29 cellular contexts compared by ENCODE assay signal in the genomic region with DNA sequence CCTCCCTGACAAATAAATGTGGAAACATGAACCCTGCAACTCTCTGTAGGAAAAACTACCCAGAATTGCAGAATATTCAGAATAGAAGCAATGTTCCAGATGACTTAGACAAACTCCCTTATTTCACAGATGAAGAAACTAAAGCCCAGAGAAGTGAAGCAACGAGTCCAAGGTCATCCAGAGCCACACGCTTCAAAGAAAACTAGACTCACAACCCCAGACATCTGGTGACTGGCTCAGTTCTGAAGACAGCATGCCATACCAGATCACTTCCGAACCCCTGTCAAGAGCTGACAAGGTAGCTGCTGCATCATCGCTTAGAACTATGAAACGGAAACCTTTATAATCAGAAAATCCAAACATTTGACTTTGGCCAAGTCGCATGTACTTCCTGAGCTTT.
A peak's percentile ranks its signal among the peaks of the same experiment; 100 is the strongest.
DNase-seq lines count a peak whose midpoint lies in the region; ATAC-seq, FAIRE-seq and TF ChIP-seq lines count a peak whose summit lies in the region.
"Had no signal": no experiment of that assay in that cellular context is flagged by ENCODE, and none has a peak within 500 bp of the region (broad histone marks: within the 10 kb centered on the region; RNA-seq: fewer than 3 reads in every experiment).

No MANE protein-coding gene starts in this region.

- no peak for DNase-seq in Right ventricle myocardium superior
- DNase-seq in left cardiac atrium: no peak
- DNase-seq in astrocyte (ENCODE audit: low read depth): no peak
- DNase-seq in fibroblast of villous mesenchyme (ENCODE audit: low read depth): peak; percentile 71
- DNase-seq in testis: peak; percentile 20
- no peak for DNase-seq in NCI-H524 (lab: John Stamatoyannopoulos, UW)
- no peak for DNase-seq in activated T-helper 2 cell treated with anti-CD3 and anti-CD28 coated beads, Interferon-gamma antibody, Interleukin-2, Interleukin-4, amounts not matched to agents 10 μg/mL and 5 μg/mL and 100 μg/mL, durations not matched to agents 14 hours and 24 hours and 36 hours (ENCODE audit: low spot score)
- DNase-seq in T-helper 9 cell: no peak
- DNase-seq: activated CD4-positive, alpha-beta memory T cell treated with anti-CD3 and anti-CD28 coated beads for 36 hours; activated naive CD4-positive, alpha-beta T cell treated with anti-CD3 and anti-CD28 coated beads for 36 hours; amygdala; CD4-positive, alpha-beta T cell; central memory CD4-positive, alpha-beta T cell; DMS79 treated with DMSO at 0.1 percent for 48 hours; immature natural killer cell; KBM-7; NCI-H1092 treated with DMSO at 0.1 percent for 48 hours; NCI-H187 treated with DMSO at 0.1 percent for 48 hours; NCI-H526; nephron progenitor cell; stimulated activated naive CD8-positive, alpha-beta T cell treated with anti-CD3 and anti-CD28 coated beads, Interleukin-15, Interleukin-2, amounts not matched to agents 100 U/mL and 50 U/mL, for 24 hours; uterus had no signal

- H3K9ac ChIP-seq in astrocyte (ENCODE audit: low read length): no peak overlapping the region

- peaks cover 5% of the 10 kb centered on the region for H3K9me3 Mint-ChIP-seq in astrocyte (ENCODE audit: unreplicated experiment)
- no peaks in the 10 kb centered on the region for H3K9me3 Mint-ChIP-seq in activated T-helper 2 cell treated with anti-CD3 and anti-CD28 coated beads, Interferon-gamma antibody, Interleukin-2, Interleukin-4, amounts not matched to agents 10 μg/mL and 5 μg/mL and 100 μg/mL, durations not matched to agents 14 hours and 24 hours and 36 hours
- H3K9me3 Mint-ChIP-seq: nephron progenitor cell had no signal

- no peak overlapping the region for H2AFZ ChIP-seq in astrocyte (ENCODE audit: low read depth, low read length)
- H2AFZ ChIP-seq: GM23338 had no signal

- H3K4me3 ChIP-seq in astrocyte (ENCODE audit: insufficient read depth, low read depth, low read length) (no peak overlapping the region), fibroblast of villous mesenchyme (ENCODE audit: low read depth, low read length) (no peak overlapping the region), testis (no peak overlapping the region)
- H3K4me3 ChIP-seq: GM23338, uterus had no signal

- no peaks in the 10 kb centered on the region for H4K20me1 ChIP-seq in astrocyte (ENCODE audit: insufficient read depth, low read length)

- WGBS in testis, 2 donors: 52 to 63% methylated on average over 6 of the region's 6 CpGs

- H3K27me3 ChIP-seq in astrocyte (ENCODE audit: insufficient read depth, low read length): no peaks in the 10 kb centered on the region
- no peaks in the 10 kb centered on the region for H3K27me3 ChIP-seq in testis
- H3K27me3 ChIP-seq: uterus had no signal

- ATAC-seq in Right ventricle myocardium superior (ENCODE audit: poor library complexity) (peak; percentile 41), left cardiac atrium (no peak)
- ATAC-seq: activated CD4-positive, CD25-positive, alpha-beta regulatory T cell treated with anti-CD3 and anti-CD28 coated beads, Interleukin-2, amount 50 U/mL, for 24 hours; GM23338; SK-N-SH treated with all-trans-retinoic acid at 6 μM for 48 hours; stimulated activated naive CD8-positive, alpha-beta T cell treated with anti-CD3 and anti-CD28 coated beads, Interleukin-15, Interleukin-2, amounts not matched to agents 100 U/mL and 50 U/mL, for 24 hours had no signal

- no peaks in the 10 kb centered on the region for H3K9me3 ChIP-seq in astrocyte (ENCODE audit: insufficient read depth, low read depth, low read length)
- H3K9me3 ChIP-seq in testis: no peaks in the 10 kb centered on the region
- H3K9me3 ChIP-seq: uterus had no signal

- TF ChIP-seq CTCF in astrocyte (IDR thresholded peaks at IDR 0.05; ENCODE audit: insufficient read depth, low read depth, low read length) (no peak), fibroblast of villous mesenchyme (IDR thresholded peaks at IDR 0.05; ENCODE audit: insufficient read depth, low read depth, low read length) (no peak), testis (IDR thresholded peaks at IDR 0.05) (no peak)

- no peaks in the 10 kb centered on the region for H3K79me2 ChIP-seq in astrocyte (ENCODE audit: insufficient read depth, low read length)

- peaks cover 3% of the 10 kb centered on the region for H3K36me3 Mint-ChIP-seq in astrocyte (ENCODE audit: low read depth, unreplicated experiment)
- H3K36me3 Mint-ChIP-seq in activated T-helper 2 cell treated with anti-CD3 and anti-CD28 coated beads, Interferon-gamma antibody, Interleukin-2, Interleukin-4, amounts not matched to agents 10 μg/mL and 5 μg/mL and 100 μg/mL, durations not matched to agents 14 hours and 24 hours and 36 hours (ENCODE audit: low read depth): no peaks in the 10 kb centered on the region
- H3K36me3 Mint-ChIP-seq: activated CD4-positive, alpha-beta memory T cell treated with anti-CD3 and anti-CD28 coated beads for 36 hours; immature natural killer cell; memory B cell had no signal

- H3K27ac Mint-ChIP-seq in astrocyte (ENCODE audit: unreplicated experiment): peak overlapping the region; percentile 48
- H3K27ac Mint-ChIP-seq in activated T-helper 2 cell treated with anti-CD3 and anti-CD28 coated beads, Interferon-gamma antibody, Interleukin-2, Interleukin-4, amounts not matched to agents 10 μg/mL and 5 μg/mL and 100 μg/mL, durations not matched to agents 14 hours and 24 hours and 36 hours: no peak overlapping the region
- H3K27ac Mint-ChIP-seq: activated CD4-positive, alpha-beta memory T cell treated with anti-CD3 and anti-CD28 coated beads for 36 hours; activated naive CD4-positive, alpha-beta T cell treated with anti-CD3 and anti-CD28 coated beads for 36 hours; CD4-positive, alpha-beta T cell; GM23338; immature natural killer cell; memory B cell; nephron progenitor cell; T-helper 1 cell treated with Interleukin-12 subunit alpha and Interleukin-12 subunit beta and Interleukin-4 antibody, amounts not matched to agents 30 μg/mL and 1 μg/mL, for 36 hours had no signal

- H3K4me1 ChIP-seq in astrocyte (ENCODE audit: insufficient read depth, low read length) (no peaks in the 10 kb centered on the region), testis (no peaks in the 10 kb centered on the region)
- H3K4me1 ChIP-seq: uterus had no signal

- no peaks in the 10 kb centered on the region for H3K27me3 Mint-ChIP-seq in astrocyte (ENCODE audit: low read depth, unreplicated experiment)
- no peaks in the 10 kb centered on the region for H3K27me3 Mint-ChIP-seq in activated T-helper 2 cell treated with anti-CD3 and anti-CD28 coated beads, Interferon-gamma antibody, Interleukin-2, Interleukin-4, amounts not matched to agents 10 μg/mL and 5 μg/mL and 100 μg/mL, durations not matched to agents 14 hours and 24 hours and 36 hours (ENCODE audit: low read depth)
- H3K27me3 Mint-ChIP-seq: activated CD4-positive, alpha-beta memory T cell treated with anti-CD3 and anti-CD28 coated beads for 36 hours; CD4-positive, alpha-beta T cell; memory B cell had no signal

- no peak overlapping the region for H3K4me3 Mint-ChIP-seq in astrocyte (ENCODE audit: unreplicated experiment)
- H3K4me3 Mint-ChIP-seq in activated T-helper 2 cell treated with anti-CD3 and anti-CD28 coated beads, Interferon-gamma antibody, Interleukin-2, Interleukin-4, amounts not matched to agents 10 μg/mL and 5 μg/mL and 100 μg/mL, durations not matched to agents 14 hours and 24 hours and 36 hours (ENCODE audit: low read depth): no peak overlapping the region
- H3K4me3 Mint-ChIP-seq: activated CD4-positive, alpha-beta memory T cell treated with anti-CD3 and anti-CD28 coated beads for 36 hours; activated naive CD4-positive, alpha-beta T cell treated with anti-CD3 and anti-CD28 coated beads for 36 hours; CD4-positive, alpha-beta T cell; GM23338; immature natural killer cell; memory B cell; nephron progenitor cell; T-helper 1 cell treated with Interleukin-12 subunit alpha and Interleukin-12 subunit beta and Interleukin-4 antibody, amounts not matched to agents 30 μg/mL and 1 μg/mL, for 36 hours had no signal

- H3K4me2 ChIP-seq in astrocyte (ENCODE audit: low read length): no peak overlapping the region
- H3K4me2 ChIP-seq: GM23338 had no signal

- no peak for FAIRE-seq in astrocyte (lab: Jason Lieb, UNC)
- FAIRE-seq: A204.1, TTC549 had no signal

- no peak for TF ChIP-seq POLR2A in testis (IDR thresholded peaks at IDR 0.05)

- H3K4me1 Mint-ChIP-seq in astrocyte (ENCODE audit: low read depth, unreplicated experiment): peaks cover 13% of the 10 kb centered on the region
- H3K4me1 Mint-ChIP-seq in activated T-helper 2 cell treated with anti-CD3 and anti-CD28 coated beads, Interferon-gamma antibody, Interleukin-2, Interleukin-4, amounts not matched to agents 10 μg/mL and 5 μg/mL and 100 μg/mL, durations not matched to agents 14 hours and 24 hours and 36 hours (ENCODE audit: low read depth): no peaks in the 10 kb centered on the region
- H3K4me1 Mint-ChIP-seq: immature natural killer cell, memory B cell, nephron progenitor cell had no signal

- intact Hi-C loops in Right ventricle myocardium superior (cut with DNase I) (no loop called here), left cardiac atrium (cut with DNase I) (no loop called here), testis (cut with DNase I; ENCODE audit: low total_unique reads) (no loop called here)
- intact Hi-C loops in activated T-helper 2 cell treated with anti-CD3 and anti-CD28 coated beads, Interferon-gamma antibody, Interleukin-2, Interleukin-4, amounts not matched to agents 10 μg/mL and 5 μg/mL and 100 μg/mL, durations not matched to agents 14 hours and 24 hours and 36 hours (cut with micrococcal nuclease): no loop called here

- no peaks in the 10 kb centered on the region for H3K36me3 ChIP-seq in astrocyte (ENCODE audit: insufficient read depth, low read length)
- H3K36me3 ChIP-seq in testis (ENCODE audit: low read depth, missing control alignments): no peaks in the 10 kb centered on the region
- H3K36me3 ChIP-seq: uterus had no signal

- no peak overlapping the region for H3K27ac ChIP-seq in astrocyte (ENCODE audit: low read depth, low read length)
- peak overlapping the region; percentile 24 to 32 for H3K27ac ChIP-seq in testis
- H3K27ac ChIP-seq: uterus had no signal

Comparison
In these comparisons a context has a peak if more than half of its experiments do, and no peak if none do; other contexts are left out.
1. DNase-seq: peak in fibroblast of villous mesenchyme (single experiment) and testis (single experiment); none in Right ventricle myocardium superior (single experiment), left cardiac atrium (single experiment), astrocyte (single experiment), NCI-H524 (0 of 2), activated T-helper 2 cell treated with anti-CD3 and anti-CD28 coated beads, Interferon-gamma antibody, Interleukin-2, Interleukin-4, amounts not matched to agents 10 μg/mL and 5 μg/mL and 100 μg/mL, durations not matched to agents 14 hours and 24 hours and 36 hours (single experiment) and T-helper 9 cell (single experiment).